8 cellular contexts compared by ENCODE assay signal in the genomic region with DNA sequence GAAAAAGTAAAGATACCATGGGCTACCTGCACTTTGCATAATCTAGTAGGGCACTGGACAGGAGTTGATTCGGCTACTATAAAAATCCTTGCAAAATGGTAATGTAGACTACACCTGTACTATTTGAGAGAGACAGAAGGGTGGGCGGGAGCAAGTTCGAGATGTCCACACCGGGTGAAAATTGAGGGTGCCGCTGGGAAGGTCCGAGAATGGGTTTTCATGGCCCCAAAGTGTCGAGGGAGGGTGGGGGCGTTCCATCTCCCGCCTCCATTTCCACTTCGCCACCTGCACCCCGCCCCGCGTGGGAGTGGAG. TPM values are rescaled to one million over a fixed set of nuclear protein-coding genes. Genes with fewer than 3 reads are reported as not detected.
A peak's percentile ranks its signal among the peaks of the same experiment; 100 is the strongest.
DNase-seq lines count a peak whose midpoint lies in the region; ATAC-seq and TF ChIP-seq lines count a peak whose summit lies in the region.

No MANE protein-coding gene starts in this region.

- no peak for TF ChIP-seq CTCF in Loucy (conservative IDR thresholded peaks at IDR 0.05; ENCODE audit: low read length)

- peak overlapping the region; percentile 92 for H3K4me3 Mint-ChIP-seq in natural killer cell treated with Interleukin-12 subunit alpha and Interleukin-12 subunit beta and Interleukin-15 and Interleukin-18, amount 100 ng/mL, for 72 hours

- no peaks in the 10 kb centered on the region for H3K36me3 ChIP-seq in Loucy (ENCODE audit: insufficient read depth, low read length)

- peak overlapping the region; percentile 93 for H3K27ac ChIP-seq in cingulate gyrus (ENCODE audit: low read depth, low read length)

- no peaks in the 10 kb centered on the region for H3K9me2 ChIP-seq in Loucy (replicated peaks; ENCODE audit: low read depth, low read length)

- peaks cover 4% of the 10 kb centered on the region for H3K27me3 ChIP-seq in Loucy (ENCODE audit: insufficient read depth, low read length, poor library complexity, severe bottlenecking)

- H3K27me3 Mint-ChIP-seq in natural killer cell treated with Interleukin-12 subunit alpha and Interleukin-12 subunit beta and Interleukin-15 and Interleukin-18, amount 100 ng/mL, for 72 hours = peaks cover 0 to 11% of the 10 kb centered on the region in 2 donors

- peaks cover 6% of the 10 kb centered on the region for H3K36me3 Mint-ChIP-seq in natural killer cell treated with Interleukin-12 subunit alpha and Interleukin-12 subunit beta and Interleukin-15 and Interleukin-18, amount 100 ng/mL, for 72 hours

- peak overlapping the region; percentile 96 for H3K4me2 ChIP-seq in Loucy (ENCODE audit: low read depth, low read length, poor library complexity, severe bottlenecking)

- peaks cover 27% of the 10 kb centered on the region for H4K20me1 ChIP-seq in Loucy (ENCODE audit: insufficient read depth, low read length, poor library complexity, severe bottlenecking)

- H3K4me1 Mint-ChIP-seq in natural killer cell treated with Interleukin-12 subunit alpha and Interleukin-12 subunit beta and Interleukin-15 and Interleukin-18, amount 100 ng/mL, for 72 hours (ENCODE audit: low read depth in 2 of 2) = peaks cover 13 to 16% of the 10 kb centered on the region in 2 donors

- H2AFZ ChIP-seq in Loucy (ENCODE audit: low read length) = peak overlapping the region; percentile 100

- H3K9me3 Mint-ChIP-seq in natural killer cell treated with Interleukin-12 subunit alpha and Interleukin-12 subunit beta and Interleukin-15 and Interleukin-18, amount 100 ng/mL, for 72 hours = no peaks in the 10 kb centered on the region

- ATAC-seq in GM21381 (IDR thresholded peaks at IDR 0.05; ENCODE audit: unreplicated experiment) = peak; percentile 13
- no peak for ATAC-seq in natural killer cell treated with Interleukin-12 subunit alpha and Interleukin-12 subunit beta and Interleukin-15 and Interleukin-18, amount 100 ng/mL, for 72 hours

- H3K9me3 ChIP-seq in Loucy (ENCODE audit: insufficient read depth, low read depth, low read length) = no peaks in the 10 kb centered on the region

- no peak for DNase-seq in natural killer cell treated with Interleukin-12 subunit alpha and Interleukin-12 subunit beta and Interleukin-15 and Interleukin-18, amount 100 ng/mL, for 72 hours (ENCODE audit: low spot score)
- no peak for DNase-seq in AML-193 (lab: John Stamatoyannopoulos, UW)
- no peak for DNase-seq in activated effector memory CD4-positive, alpha-beta T cell treated with anti-CD3 and anti-CD28 coated beads, Interleukin-2, amount 50 U/mL, for 16 hours
- DNase-seq in activated CD4-positive, alpha-beta T cell treated with anti-CD3 and anti-CD28 coated beads, Interleukin-2, amount 50 U/mL, for 1 hour = no peak
- DNase-seq in Kasumi-1 (lab: John Stamatoyannopoulos, UW) = no peak

- peaks cover 47% of the 10 kb centered on the region for H3K79me2 ChIP-seq in Loucy (ENCODE audit: insufficient read depth, low read length)

- H3F3A ChIP-seq in Loucy (ENCODE audit: low read depth) = no peaks in the 10 kb centered on the region

- H3K4me1 ChIP-seq in Loucy (ENCODE audit: insufficient read depth, low read length, poor library complexity, severe bottlenecking) = peaks cover 17% of the 10 kb centered on the region

- peak overlapping the region; percentile 96 for H3K4me3 ChIP-seq in Loucy (ENCODE audit: low read length, poor library complexity, severe bottlenecking)

- H3K27ac Mint-ChIP-seq in natural killer cell treated with Interleukin-12 subunit alpha and Interleukin-12 subunit beta and Interleukin-15 and Interleukin-18, amount 100 ng/mL, for 72 hours = peak overlapping the region; percentile 80 to 95

- peak overlapping the region; percentile 90 for H3K9ac ChIP-seq in Loucy (ENCODE audit: low read depth, low read length, poor library complexity, severe bottlenecking)

RNA-seq across cellular contexts. Expression of a gene that starts 0.6 kb away (rescaled TPM):
- 10 to 100 TPM; 71.0 to 77.3 TPM for total RNA-seq in natural killer cell treated with Interleukin-12 subunit alpha and Interleukin-12 subunit beta and Interleukin-15 and Interleukin-18, amount 100 ng/mL, for 72 hours
